In the genomic region with DNA sequence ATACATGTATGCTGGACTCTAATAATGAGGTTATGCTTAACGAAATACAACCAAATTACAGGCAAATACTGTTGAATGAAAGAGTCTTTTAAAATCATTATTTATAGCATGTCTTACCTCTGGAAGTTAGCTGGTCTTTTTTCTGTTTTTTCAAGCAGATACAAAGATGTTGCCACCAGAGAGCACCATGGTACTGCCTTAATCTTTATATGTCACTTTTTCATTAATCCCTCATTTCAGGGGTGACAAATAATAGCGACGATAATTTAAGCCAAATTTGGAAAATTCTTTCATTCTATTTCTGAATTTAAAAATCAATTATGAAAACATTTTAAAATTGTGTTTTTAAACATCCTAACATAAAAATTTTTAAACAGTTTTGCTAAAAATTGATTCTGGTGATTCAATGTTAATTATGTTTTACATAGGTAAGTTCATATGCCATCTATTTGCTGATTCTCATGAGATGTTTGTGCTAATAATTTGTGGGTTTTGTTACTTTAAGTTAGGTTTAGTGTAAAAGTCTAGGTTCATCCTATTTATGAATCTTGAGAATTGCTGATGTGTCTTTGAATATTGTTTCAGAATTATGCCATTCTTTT, we compare ENCODE assay signal across 10 cellular contexts.
DNase-seq lines count a peak whose midpoint lies in the region; ATAC-seq and TF ChIP-seq lines count a peak whose summit lies in the region.
"Had no signal": no experiment of that assay in that cellular context is flagged by ENCODE, and none has a peak within 500 bp of the region (broad histone marks: within the 10 kb centered on the region; RNA-seq: fewer than 3 reads in every experiment).

No MANE protein-coding gene starts in this region.

- H3K9me3 ChIP-seq in esophagus muscularis mucosa: no peaks in the 10 kb centered on the region
- H3K9me3 ChIP-seq: vagina had no signal

- H3K27ac Mint-ChIP-seq in activated CD4-positive, alpha-beta memory T cell treated with anti-CD3 and anti-CD28 coated beads for 36 hours: no peak overlapping the region

- peaks cover 0 to 14% (median 0%) of the 10 kb centered on the region in 4 donors for H3K27me3 ChIP-seq in esophagus muscularis mucosa
- H3K27me3 ChIP-seq: vagina had no signal

- H3K4me3 Mint-ChIP-seq in activated CD4-positive, alpha-beta memory T cell treated with anti-CD3 and anti-CD28 coated beads for 36 hours: no peak overlapping the region

- H3K36me3 ChIP-seq in esophagus muscularis mucosa: no peaks in the 10 kb centered on the region
- H3K36me3 ChIP-seq: vagina had no signal

- H3K4me1 Mint-ChIP-seq in activated CD4-positive, alpha-beta memory T cell treated with anti-CD3 and anti-CD28 coated beads for 36 hours (ENCODE audit: low read depth): no peaks in the 10 kb centered on the region

- peak; percentile 22 to 40 (median 24) for TF ChIP-seq CTCF in esophagus muscularis mucosa (IDR thresholded peaks at IDR 0.05)

- H3K4me1 ChIP-seq in esophagus muscularis mucosa: no peaks in the 10 kb centered on the region
- H3K4me1 ChIP-seq: vagina had no signal

- no peaks in the 10 kb centered on the region for H3K36me3 Mint-ChIP-seq in activated CD4-positive, alpha-beta memory T cell treated with anti-CD3 and anti-CD28 coated beads for 36 hours

- H3K27ac ChIP-seq in esophagus muscularis mucosa (replicated peaks in 1 of 4): no peak overlapping the region
- H3K27ac ChIP-seq: vagina had no signal

- peaks cover 14% of the 10 kb centered on the region for H3K27me3 Mint-ChIP-seq in activated CD4-positive, alpha-beta memory T cell treated with anti-CD3 and anti-CD28 coated beads for 36 hours

- no peak for TF ChIP-seq POLR2A in esophagus muscularis mucosa (IDR thresholded peaks at IDR 0.05; ENCODE audit: low read depth)

- DNase-seq in NCI-H1105 treated with DMSO at 0.1 percent for 48 hours (lab: John Stamatoyannopoulos, UW) (peak; percentile 13), NCI-H1105 (lab: John Stamatoyannopoulos, UW) (no peak), NCI-H748 treated with DMSO at 0.1 percent for 48 hours (lab: John Stamatoyannopoulos, UW) (peak; percentile 60), esophagus muscularis mucosa (ENCODE audit: extremely low spot score) (no peak), sciatic nerve (ENCODE audit: low spot score) (no peak), SHP77 treated with DMSO at 0.1 percent for 48 hours (lab: John Stamatoyannopoulos, UW) (no peak), SK-N-DZ (ENCODE audit: low spot score) (no peak)
- no peak for DNase-seq in activated CD4-positive, alpha-beta memory T cell treated with anti-CD3 and anti-CD28 coated beads for 36 hours
- DNase-seq: activated naive CD4-positive, alpha-beta T cell treated with anti-CD3 and anti-CD28 coated beads, Interleukin-2, amount 50 U/mL, for 16 hours had no signal

- no peak overlapping the region for H3K4me3 ChIP-seq in esophagus muscularis mucosa
- H3K4me3 ChIP-seq: vagina had no signal

- no peak for TF ChIP-seq EP300 in esophagus muscularis mucosa (IDR thresholded peaks at IDR 0.05)

- POLR2A ChIA-PET in activated CD4-positive, alpha-beta memory T cell treated with anti-CD3 and anti-CD28 coated beads for 36 hours (lab: Charles Lee): no interaction called here

- 39% methylated on average over 3 of the region's 3 CpGs for WGBS in esophagus muscularis mucosa

- intact Hi-C loops in esophagus muscularis mucosa (cut with DNase I) (loop anchor here (2.0 kb wide), 1 partner anchor 219 kb away; no protein-coding TSS in a partner anchor), sciatic nerve (cut with DNase I) (no loop called here)
- intact Hi-C loops in activated CD4-positive, alpha-beta memory T cell treated with anti-CD3 and anti-CD28 coated beads for 36 hours (cut with micrococcal nuclease): no loop called here

- no peaks in the 10 kb centered on the region for H3K9me3 Mint-ChIP-seq in activated CD4-positive, alpha-beta memory T cell treated with anti-CD3 and anti-CD28 coated beads for 36 hours

- CTCF ChIA-PET in activated CD4-positive, alpha-beta memory T cell treated with anti-CD3 and anti-CD28 coated beads for 36 hours (lab: Charles Lee): interaction anchor here (1.9 kb wide), 1 partner anchor 219 kb away, joined by 5 read pairs; no protein-coding TSS in a partner anchor

- ATAC-seq in sciatic nerve: peak; percentile 67

Comparison
In these comparisons a context has a peak if more than half of its experiments do, and no peak if none do; other contexts are left out.
1. DNase-seq: peak in NCI-H1105 treated with DMSO at 0.1 percent for 48 hours (single experiment) and NCI-H748 treated with DMSO at 0.1 percent for 48 hours (single experiment); none in NCI-H1105 (single experiment), esophagus muscularis mucosa (single experiment), sciatic nerve (single experiment), activated CD4-positive, alpha-beta memory T cell treated with anti-CD3 and anti-CD28 coated beads for 36 hours (single experiment), SHP77 treated with DMSO at 0.1 percent for 48 hours (single experiment) and SK-N-DZ (single experiment).